1 cellular context compared by ENCODE assay signal in the genomic region with DNA sequence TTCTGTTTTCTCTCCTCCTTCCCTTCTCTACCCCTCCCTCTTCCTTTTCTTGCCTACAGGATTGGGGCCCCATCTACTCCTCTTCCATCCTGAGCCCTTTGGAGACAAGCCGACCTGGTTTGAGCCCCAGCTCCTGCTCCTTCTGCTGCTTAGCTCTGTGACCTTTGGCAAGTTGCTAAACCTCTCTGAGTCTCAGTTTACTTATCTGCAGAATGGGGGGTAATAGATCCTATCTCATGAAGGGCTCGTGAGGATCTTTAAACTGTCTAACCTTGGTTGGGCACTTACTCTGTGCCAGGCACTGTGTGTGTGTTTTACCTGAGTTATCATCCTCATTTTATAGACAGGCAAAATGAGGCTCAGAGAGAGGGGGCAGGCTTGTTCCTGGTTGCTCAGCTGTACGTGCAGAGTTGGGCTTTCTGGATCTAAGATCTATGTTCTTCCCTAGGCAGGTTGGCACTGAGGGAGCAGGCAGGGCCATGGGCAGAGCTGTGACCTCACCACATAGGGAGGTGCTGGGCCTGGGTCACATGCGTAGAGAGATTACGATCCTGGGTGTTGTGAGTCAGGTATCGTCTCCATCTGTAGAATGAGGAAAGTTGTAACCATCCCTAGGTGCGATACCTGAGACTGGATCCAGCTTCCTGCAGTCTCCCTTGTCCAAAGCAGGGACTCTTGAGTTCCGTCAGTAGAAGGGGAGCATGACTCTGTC.
TF ChIP-seq lines count a peak whose summit lies in the region.

No MANE protein-coding gene starts in this region.

TF ChIP-seq in HCT116, 20 proteins besides CTCF, POLR2A, EP300 and RAD21 (continued from another document):
- TF ChIP-seq TCF7L2 (IDR thresholded peaks at IDR 0.05; ENCODE audit: borderline replicate concordance, extremely low read depth, insufficient read depth, insufficient read length) (no peak), CEBPB (IDR thresholded peaks at IDR 0.05; ENCODE audit: low read depth) (no peak), ZNF274 (IDR thresholded peaks at IDR 0.05; ENCODE audit: low read depth, low read length) (no peak), FOSL1 (IDR thresholded peaks at IDR 0.05; ENCODE audit: low read depth) (no peak), YY1 (IDR thresholded peaks at IDR 0.05; ENCODE audit: extremely low read depth, insufficient replicate concordance, low read depth, low read length) (no peak), POLR2AphosphoS5 (IDR thresholded peaks at IDR 0.05; ENCODE audit: low read depth, low read length) (no peak), EZH2phosphoT487 (IDR thresholded peaks at IDR 0.05; ENCODE audit: borderline replicate concordance) (no peak), JUND (IDR thresholded peaks at IDR 0.05) (no peak)
- TF ChIP-seq, protein P1, sequence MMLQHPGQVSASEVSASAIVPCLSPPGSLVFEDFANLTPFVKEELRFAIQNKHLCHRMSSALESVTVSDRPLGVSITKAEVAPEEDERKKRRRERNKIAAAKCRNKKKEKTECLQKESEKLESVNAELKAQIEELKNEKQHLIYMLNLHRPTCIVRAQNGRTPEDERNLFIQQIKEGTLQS (IDR thresholded peaks at IDR 0.05) = no peak
